ENCODE assay signal across 1 cellular context in genomic region chr2:42117923-42118758, GRCh38.
TF ChIP-seq lines count a peak whose summit lies in the region.

No MANE protein-coding gene starts in this region.

TF ChIP-seq in HepG2, 621 proteins besides CTCF, POLR2A, EP300 and RAD21 (continued from another document and continues in another):
- 0 out of 2 replicates have a peak, but pooled peaks have one; percentile 25 for TF ChIP-seq POLR2AphosphoS5 (IDR thresholded peaks at IDR 0.05; ENCODE audit: low read depth, low read length)
- 0 out of 2 replicates have a peak, but pooled peaks have one; percentile 9 for TF ChIP-seq ATF7-NPFF (CRISPR knock-in tag; IDR thresholded peaks at IDR 0.05; ENCODE audit: low read depth)
- TF ChIP-seq, protein P1, sequence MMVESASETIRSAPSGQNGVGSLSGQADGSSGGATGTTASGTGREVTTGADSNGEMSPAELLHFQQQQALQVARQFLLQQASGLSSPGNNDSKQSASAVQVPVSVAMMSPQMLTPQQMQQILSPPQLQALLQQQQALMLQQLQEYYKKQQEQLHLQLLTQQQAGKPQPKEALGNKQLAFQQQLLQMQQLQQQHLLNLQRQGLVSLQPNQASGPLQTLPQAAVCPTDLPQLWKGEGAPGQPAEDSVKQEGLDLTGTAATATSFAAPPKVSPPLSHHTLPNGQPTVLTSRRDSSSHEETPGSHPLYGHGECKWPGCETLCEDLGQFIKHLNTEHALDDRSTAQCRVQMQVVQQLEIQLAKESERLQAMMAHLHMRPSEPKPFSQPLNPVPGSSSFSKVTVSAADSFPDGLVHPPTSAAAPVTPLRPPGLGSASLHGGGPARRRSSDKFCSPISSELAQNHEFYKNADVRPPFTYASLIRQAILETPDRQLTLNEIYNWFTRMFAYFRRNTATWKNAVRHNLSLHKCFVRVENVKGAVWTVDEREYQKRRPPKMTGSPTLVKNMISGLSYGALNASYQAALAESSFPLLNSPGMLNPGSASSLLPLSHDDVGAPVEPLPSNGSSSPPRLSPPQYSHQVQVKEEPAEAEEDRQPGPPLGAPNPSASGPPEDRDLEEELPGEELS (CRISPR knock-in tag; IDR thresholded peaks at IDR 0.05): peak; percentile 98
- TF ChIP-seq, protein P2, sequence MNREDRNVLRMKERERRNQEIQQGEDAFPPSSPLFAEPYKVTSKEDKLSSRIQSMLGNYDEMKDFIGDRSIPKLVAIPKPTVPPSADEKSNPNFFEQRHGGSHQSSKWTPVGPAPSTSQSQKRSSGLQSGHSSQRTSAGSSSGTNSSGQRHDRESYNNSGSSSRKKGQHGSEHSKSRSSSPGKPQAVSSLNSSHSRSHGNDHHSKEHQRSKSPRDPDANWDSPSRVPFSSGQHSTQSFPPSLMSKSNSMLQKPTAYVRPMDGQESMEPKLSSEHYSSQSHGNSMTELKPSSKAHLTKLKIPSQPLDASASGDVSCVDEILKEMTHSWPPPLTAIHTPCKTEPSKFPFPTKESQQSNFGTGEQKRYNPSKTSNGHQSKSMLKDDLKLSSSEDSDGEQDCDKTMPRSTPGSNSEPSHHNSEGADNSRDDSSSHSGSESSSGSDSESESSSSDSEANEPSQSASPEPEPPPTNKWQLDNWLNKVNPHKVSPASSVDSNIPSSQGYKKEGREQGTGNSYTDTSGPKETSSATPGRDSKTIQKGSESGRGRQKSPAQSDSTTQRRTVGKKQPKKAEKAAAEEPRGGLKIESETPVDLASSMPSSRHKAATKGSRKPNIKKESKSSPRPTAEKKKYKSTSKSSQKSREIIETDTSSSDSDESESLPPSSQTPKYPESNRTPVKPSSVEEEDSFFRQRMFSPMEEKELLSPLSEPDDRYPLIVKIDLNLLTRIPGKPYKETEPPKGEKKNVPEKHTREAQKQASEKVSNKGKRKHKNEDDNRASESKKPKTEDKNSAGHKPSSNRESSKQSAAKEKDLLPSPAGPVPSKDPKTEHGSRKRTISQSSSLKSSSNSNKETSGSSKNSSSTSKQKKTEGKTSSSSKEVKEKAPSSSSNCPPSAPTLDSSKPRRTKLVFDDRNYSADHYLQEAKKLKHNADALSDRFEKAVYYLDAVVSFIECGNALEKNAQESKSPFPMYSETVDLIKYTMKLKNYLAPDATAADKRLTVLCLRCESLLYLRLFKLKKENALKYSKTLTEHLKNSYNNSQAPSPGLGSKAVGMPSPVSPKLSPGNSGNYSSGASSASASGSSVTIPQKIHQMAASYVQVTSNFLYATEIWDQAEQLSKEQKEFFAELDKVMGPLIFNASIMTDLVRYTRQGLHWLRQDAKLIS (CRISPR knock-in tag; IDR thresholded peaks at IDR 0.05): peak; percentile 73; the same call in 1 of the 2 replicates
- no peak; the same call in 1 of the 2 replicates for TF ChIP-seq ZNF264 (CRISPR knock-in tag; IDR thresholded peaks at IDR 0.05)
- TF ChIP-seq ETV5 (CRISPR knock-in tag; IDR thresholded peaks at IDR 0.05; ENCODE audit: borderline replicate concordance): peak; percentile 99
- peak; percentile 90 for TF ChIP-seq MEF2D (CRISPR knock-in tag; IDR thresholded peaks at IDR 0.05)
- TF ChIP-seq ZNF746 (CRISPR knock-in tag; IDR thresholded peaks at IDR 0.05): peak; percentile 67; the same call in 1 of the 2 replicates
- peak; percentile 81; the same call in 1 of the 2 replicates for TF ChIP-seq TARDBP (CRISPR knock-in tag; IDR thresholded peaks at IDR 0.05)
- TF ChIP-seq ZBTB3 (CRISPR knock-in tag; IDR thresholded peaks at IDR 0.05; ENCODE audit: borderline replicate concordance, low read depth): peak; percentile 79
- no peak for TF ChIP-seq ZNF766 (CRISPR knock-in tag; IDR thresholded peaks at IDR 0.05; ENCODE audit: borderline replicate concordance)
- TF ChIP-seq MEIS2 (CRISPR knock-in tag; IDR thresholded peaks at IDR 0.05): peak; percentile 87
- peak; percentile 44 for TF ChIP-seq ZNF292 (CRISPR knock-in tag; IDR thresholded peaks at IDR 0.05; ENCODE audit: borderline replicate concordance, low read depth)
- TF ChIP-seq SAP130 (CRISPR knock-in tag; IDR thresholded peaks at IDR 0.05; ENCODE audit: low read depth): peak; percentile 85
- TF ChIP-seq REL (CRISPR knock-in tag; conservative IDR thresholded peaks at IDR 0.05): no peak
- TF ChIP-seq HNF4G (IDR thresholded peaks at IDR 0.05; ENCODE audit: borderline replicate concordance, low read depth, low read length): peak; percentile 88; the same call in 1 of the 2 replicates
- peak; percentile 75; the same call in 1 of the 2 replicates for TF ChIP-seq HNF4G (CRISPR knock-in tag; IDR thresholded peaks at IDR 0.05; ENCODE audit: borderline replicate concordance, low read depth)
- peak; percentile 38; the same call in 1 of the 2 replicates for TF ChIP-seq ARNT2 (CRISPR knock-in tag; IDR thresholded peaks at IDR 0.05; ENCODE audit: low read depth)
- peak; percentile 87 for TF ChIP-seq ZNF331 (CRISPR knock-in tag; IDR thresholded peaks at IDR 0.05)
- peak; percentile 37; the same call in 1 of the 2 replicates for TF ChIP-seq STAG1 (CRISPR knock-in tag; IDR thresholded peaks at IDR 0.05)
- peak; percentile 68; the same call in 1 of the 2 replicates for TF ChIP-seq SIX1 (CRISPR knock-in tag; IDR thresholded peaks at IDR 0.05; ENCODE audit: borderline replicate concordance)
- peak; percentile 33; the same call in 1 of the 2 replicates for TF ChIP-seq ZFY (CRISPR knock-in tag; IDR thresholded peaks at IDR 0.05)
- no peak for TF ChIP-seq ZNF747 (CRISPR knock-in tag; IDR thresholded peaks at IDR 0.05; ENCODE audit: borderline replicate concordance)
- TF ChIP-seq MIXL1 (CRISPR knock-in tag; IDR thresholded peaks at IDR 0.05): peak; percentile 98
- TF ChIP-seq GATAD1 (CRISPR knock-in tag; IDR thresholded peaks at IDR 0.05): peak; percentile 51; the same call in 1 of the 2 replicates
- TF ChIP-seq PAX8 (CRISPR knock-in tag; IDR thresholded peaks at IDR 0.05; ENCODE audit: borderline replicate concordance): no peak
- TF ChIP-seq, protein P3, sequence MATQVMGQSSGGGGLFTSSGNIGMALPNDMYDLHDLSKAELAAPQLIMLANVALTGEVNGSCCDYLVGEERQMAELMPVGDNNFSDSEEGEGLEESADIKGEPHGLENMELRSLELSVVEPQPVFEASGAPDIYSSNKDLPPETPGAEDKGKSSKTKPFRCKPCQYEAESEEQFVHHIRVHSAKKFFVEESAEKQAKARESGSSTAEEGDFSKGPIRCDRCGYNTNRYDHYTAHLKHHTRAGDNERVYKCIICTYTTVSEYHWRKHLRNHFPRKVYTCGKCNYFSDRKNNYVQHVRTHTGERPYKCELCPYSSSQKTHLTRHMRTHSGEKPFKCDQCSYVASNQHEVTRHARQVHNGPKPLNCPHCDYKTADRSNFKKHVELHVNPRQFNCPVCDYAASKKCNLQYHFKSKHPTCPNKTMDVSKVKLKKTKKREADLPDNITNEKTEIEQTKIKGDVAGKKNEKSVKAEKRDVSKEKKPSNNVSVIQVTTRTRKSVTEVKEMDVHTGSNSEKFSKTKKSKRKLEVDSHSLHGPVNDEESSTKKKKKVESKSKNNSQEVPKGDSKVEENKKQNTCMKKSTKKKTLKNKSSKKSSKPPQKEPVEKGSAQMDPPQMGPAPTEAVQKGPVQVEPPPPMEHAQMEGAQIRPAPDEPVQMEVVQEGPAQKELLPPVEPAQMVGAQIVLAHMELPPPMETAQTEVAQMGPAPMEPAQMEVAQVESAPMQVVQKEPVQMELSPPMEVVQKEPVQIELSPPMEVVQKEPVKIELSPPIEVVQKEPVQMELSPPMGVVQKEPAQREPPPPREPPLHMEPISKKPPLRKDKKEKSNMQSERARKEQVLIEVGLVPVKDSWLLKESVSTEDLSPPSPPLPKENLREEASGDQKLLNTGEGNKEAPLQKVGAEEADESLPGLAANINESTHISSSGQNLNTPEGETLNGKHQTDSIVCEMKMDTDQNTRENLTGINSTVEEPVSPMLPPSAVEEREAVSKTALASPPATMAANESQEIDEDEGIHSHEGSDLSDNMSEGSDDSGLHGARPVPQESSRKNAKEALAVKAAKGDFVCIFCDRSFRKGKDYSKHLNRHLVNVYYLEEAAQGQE (IDR thresholded peaks at IDR 0.05; ENCODE audit: borderline replicate concordance in 1 of 2, low read depth in 1 of 2, low read length in 2 of 2): peak in 1 of 2 experiments; percentile 58; a peak in 1 of 4 replicates
- no peak for TF ChIP-seq NPAS2 (CRISPR knock-in tag; IDR thresholded peaks at IDR 0.05; ENCODE audit: borderline replicate concordance)
- peak; percentile 86 for TF ChIP-seq TFAP4 (IDR thresholded peaks at IDR 0.05; ENCODE audit: borderline replicate concordance, low read depth)
- peak; percentile 75 for TF ChIP-seq KDM6A (CRISPR knock-in tag; IDR thresholded peaks at IDR 0.05; ENCODE audit: low read depth)
- no peak for TF ChIP-seq AHR (CRISPR knock-in tag; IDR thresholded peaks at IDR 0.05)
- 0 out of 2 replicates have a peak, but pooled peaks have one; percentile 46 for TF ChIP-seq JUND (CRISPR knock-in tag; IDR thresholded peaks at IDR 0.05)
- no peak for TF ChIP-seq ZNF484 (CRISPR knock-in tag; IDR thresholded peaks at IDR 0.05; ENCODE audit: borderline replicate concordance, low read depth)
- no peak for TF ChIP-seq RFX1 (IDR thresholded peaks at IDR 0.05)
- peak; percentile 66; the same call in 1 of the 2 replicates for TF ChIP-seq ATF1 (CRISPR knock-in tag; IDR thresholded peaks at IDR 0.05)
- no peak for TF ChIP-seq ZNF451 (CRISPR knock-in tag; IDR thresholded peaks at IDR 0.05)
- no peak for TF ChIP-seq DMTF1 (CRISPR knock-in tag; IDR thresholded peaks at IDR 0.05)
- peak; percentile 68 for TF ChIP-seq POGZ (CRISPR knock-in tag; IDR thresholded peaks at IDR 0.05)
- TF ChIP-seq KLF12 (CRISPR knock-in tag; IDR thresholded peaks at IDR 0.05; ENCODE audit: borderline replicate concordance): no peak
- no peak for TF ChIP-seq NFKB2 (CRISPR knock-in tag; IDR thresholded peaks at IDR 0.05; ENCODE audit: borderline replicate concordance)
- TF ChIP-seq, protein P4, sequence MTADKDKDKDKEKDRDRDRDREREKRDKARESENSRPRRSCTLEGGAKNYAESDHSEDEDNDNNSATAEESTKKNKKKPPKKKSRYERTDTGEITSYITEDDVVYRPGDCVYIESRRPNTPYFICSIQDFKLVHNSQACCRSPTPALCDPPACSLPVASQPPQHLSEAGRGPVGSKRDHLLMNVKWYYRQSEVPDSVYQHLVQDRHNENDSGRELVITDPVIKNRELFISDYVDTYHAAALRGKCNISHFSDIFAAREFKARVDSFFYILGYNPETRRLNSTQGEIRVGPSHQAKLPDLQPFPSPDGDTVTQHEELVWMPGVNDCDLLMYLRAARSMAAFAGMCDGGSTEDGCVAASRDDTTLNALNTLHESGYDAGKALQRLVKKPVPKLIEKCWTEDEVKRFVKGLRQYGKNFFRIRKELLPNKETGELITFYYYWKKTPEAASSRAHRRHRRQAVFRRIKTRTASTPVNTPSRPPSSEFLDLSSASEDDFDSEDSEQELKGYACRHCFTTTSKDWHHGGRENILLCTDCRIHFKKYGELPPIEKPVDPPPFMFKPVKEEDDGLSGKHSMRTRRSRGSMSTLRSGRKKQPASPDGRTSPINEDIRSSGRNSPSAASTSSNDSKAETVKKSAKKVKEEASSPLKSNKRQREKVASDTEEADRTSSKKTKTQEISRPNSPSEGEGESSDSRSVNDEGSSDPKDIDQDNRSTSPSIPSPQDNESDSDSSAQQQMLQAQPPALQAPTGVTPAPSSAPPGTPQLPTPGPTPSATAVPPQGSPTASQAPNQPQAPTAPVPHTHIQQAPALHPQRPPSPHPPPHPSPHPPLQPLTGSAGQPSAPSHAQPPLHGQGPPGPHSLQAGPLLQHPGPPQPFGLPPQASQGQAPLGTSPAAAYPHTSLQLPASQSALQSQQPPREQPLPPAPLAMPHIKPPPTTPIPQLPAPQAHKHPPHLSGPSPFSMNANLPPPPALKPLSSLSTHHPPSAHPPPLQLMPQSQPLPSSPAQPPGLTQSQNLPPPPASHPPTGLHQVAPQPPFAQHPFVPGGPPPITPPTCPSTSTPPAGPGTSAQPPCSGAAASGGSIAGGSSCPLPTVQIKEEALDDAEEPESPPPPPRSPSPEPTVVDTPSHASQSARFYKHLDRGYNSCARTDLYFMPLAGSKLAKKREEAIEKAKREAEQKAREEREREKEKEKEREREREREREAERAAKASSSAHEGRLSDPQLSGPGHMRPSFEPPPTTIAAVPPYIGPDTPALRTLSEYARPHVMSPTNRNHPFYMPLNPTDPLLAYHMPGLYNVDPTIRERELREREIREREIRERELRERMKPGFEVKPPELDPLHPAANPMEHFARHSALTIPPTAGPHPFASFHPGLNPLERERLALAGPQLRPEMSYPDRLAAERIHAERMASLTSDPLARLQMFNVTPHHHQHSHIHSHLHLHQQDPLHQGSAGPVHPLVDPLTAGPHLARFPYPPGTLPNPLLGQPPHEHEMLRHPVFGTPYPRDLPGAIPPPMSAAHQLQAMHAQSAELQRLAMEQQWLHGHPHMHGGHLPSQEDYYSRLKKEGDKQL (CRISPR knock-in tag; IDR thresholded peaks at IDR 0.05; ENCODE audit: low read depth): peak; percentile 76
- TF ChIP-seq ZBTB46 (CRISPR knock-in tag; IDR thresholded peaks at IDR 0.05; ENCODE audit: borderline replicate concordance): no peak
